In the genomic region with DNA sequence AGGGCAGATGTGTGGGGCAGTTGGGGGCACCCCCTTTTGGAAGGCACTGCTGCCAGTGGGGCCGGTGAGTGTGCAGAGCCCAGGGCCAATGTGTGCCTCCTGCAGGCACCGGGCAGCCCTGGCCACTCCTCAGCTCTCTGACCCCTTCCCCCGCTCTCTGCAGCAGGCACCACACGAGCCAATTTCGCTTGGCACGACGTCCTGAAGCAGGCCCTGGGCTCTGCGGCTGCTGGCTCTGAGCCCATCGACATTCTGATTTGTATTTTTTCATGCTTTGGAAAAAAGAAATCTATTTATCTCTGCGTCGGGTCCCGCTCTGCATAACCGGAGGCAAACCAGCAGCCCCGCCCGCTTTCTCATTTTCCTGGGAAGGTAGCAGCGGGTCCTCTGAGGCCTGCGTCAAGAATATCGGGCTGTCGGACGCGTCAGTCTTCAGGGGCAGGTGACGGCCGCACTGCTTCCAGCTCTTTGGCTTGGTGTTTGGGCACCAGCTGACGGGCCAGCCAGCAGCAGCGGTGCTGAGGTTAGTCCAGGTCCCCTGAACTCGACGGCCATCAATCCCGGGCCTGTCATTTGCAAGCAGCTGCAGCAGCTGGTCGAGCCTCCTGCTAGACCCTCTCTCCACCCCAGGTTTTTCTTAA, we compare ENCODE assay signal across 12 cellular contexts.
DNase-seq lines count a peak whose midpoint lies in the region; ATAC-seq and TF ChIP-seq lines count a peak whose summit lies in the region.
"Had no signal": no experiment of that assay in that cellular context is flagged by ENCODE, and none has a peak within 500 bp of the region (broad histone marks: within the 10 kb centered on the region; RNA-seq: fewer than 3 reads in every experiment).

No MANE protein-coding gene starts in this region.

- peak; percentile 30 for ATAC-seq in left lung
- ATAC-seq in HG03342 (IDR thresholded peaks at IDR 0.05; ENCODE audit: unreplicated experiment): no peak
- no peak for ATAC-seq in activated CD8-positive, alpha-beta T cell treated with anti-CD3 and anti-CD28 coated beads for 36 hours
- ATAC-seq: activated T-cell treated with anti-CD3 and anti-CD28 coated beads, Interleukin-2, amount 50 U/mL, for 4 hours had no signal

- no peaks in the 10 kb centered on the region for H3K27me3 ChIP-seq in left lung

- peak overlapping the region; percentile 43 for H3K27ac Mint-ChIP-seq in type B pancreatic cell
- H3K27ac Mint-ChIP-seq in activated CD8-positive, alpha-beta T cell treated with anti-CD3 and anti-CD28 coated beads for 36 hours: no peak overlapping the region

- peaks cover 6% of the 10 kb centered on the region for H3K9me3 Mint-ChIP-seq in type B pancreatic cell
- peaks cover 20% of the 10 kb centered on the region for H3K9me3 Mint-ChIP-seq in activated CD8-positive, alpha-beta T cell treated with anti-CD3 and anti-CD28 coated beads for 36 hours

- DNase-seq in DMS 273 (lab: John Stamatoyannopoulos, UW; ENCODE audit: unreplicated experiment): peak; percentile 74
- DNase-seq in DMS 273 treated with DMSO at 0.1 percent for 48 hours (lab: John Stamatoyannopoulos, UW): no peak
- no peak for DNase-seq in left lung
- no peak for DNase-seq in type B pancreatic cell (ENCODE audit: extremely low spot score, unreplicated experiment)
- DNase-seq in activated CD4-positive, alpha-beta T cell treated with anti-CD3 and anti-CD28 coated beads for 4 hours: no peak
- no peak for DNase-seq in activated CD8-positive, alpha-beta T cell treated with anti-CD3 and anti-CD28 coated beads for 36 hours
- DNase-seq: activated T-cell treated with anti-CD3 and anti-CD28 coated beads, Interleukin-2, amount 50 U/mL, for 4 hours; mesendoderm; stimulated activated CD4-positive, alpha-beta T cell treated with anti-CD3 and anti-CD28 coated beads, Interleukin-1b, Interleukin-23, amount 100 ng/mL, for 48 hours had no signal

- H3K4me1 Mint-ChIP-seq in type B pancreatic cell (ENCODE audit: unreplicated experiment): no peaks in the 10 kb centered on the region
- no peaks in the 10 kb centered on the region for H3K4me1 Mint-ChIP-seq in activated CD8-positive, alpha-beta T cell treated with anti-CD3 and anti-CD28 coated beads for 36 hours (ENCODE audit: low read depth)

- CTCF ChIA-PET in activated CD8-positive, alpha-beta T cell treated with anti-CD3 and anti-CD28 coated beads for 36 hours (lab: Charles Lee): interaction anchor here (0.9 kb wide), 1 partner anchor 54 kb away, joined by 3 read pairs; no protein-coding TSS in a partner anchor

- H3K4me3 ChIP-seq in left lung: no peak overlapping the region

- TF ChIP-seq CTCF in left lung (IDR thresholded peaks at IDR 0.05): no peak
- no peak for TF ChIP-seq CTCF in type B pancreatic cell (conservative IDR thresholded peaks at IDR 0.05)
- TF ChIP-seq CTCF in activated CD8-positive, alpha-beta T cell treated with anti-CD3 and anti-CD28 coated beads for 36 hours (IDR thresholded peaks at IDR 0.05): no peak

- H3K36me3 Mint-ChIP-seq in type B pancreatic cell: peaks cover 28% of the 10 kb centered on the region
- H3K36me3 Mint-ChIP-seq in activated CD8-positive, alpha-beta T cell treated with anti-CD3 and anti-CD28 coated beads for 36 hours (ENCODE audit: low read depth): peaks cover 27% of the 10 kb centered on the region

- H3K4me1 ChIP-seq in left lung: peaks cover 0 to 6% of the 10 kb centered on the region in 2 donors

- intact Hi-C loops in left lung (cut with DNase I): no loop called here
- intact Hi-C loops in activated CD8-positive, alpha-beta T cell treated with anti-CD3 and anti-CD28 coated beads for 36 hours (cut with micrococcal nuclease): no loop called here

- H3K4me3 Mint-ChIP-seq in type B pancreatic cell: no peak overlapping the region
- H3K4me3 Mint-ChIP-seq in activated CD8-positive, alpha-beta T cell treated with anti-CD3 and anti-CD28 coated beads for 36 hours: no peak overlapping the region
- H3K4me3 Mint-ChIP-seq: activated T-cell treated with anti-CD3 and anti-CD28 coated beads, Interleukin-2, amount 50 U/mL, for 4 hours had no signal

- POLR2A ChIA-PET in activated CD8-positive, alpha-beta T cell treated with anti-CD3 and anti-CD28 coated beads for 36 hours (lab: Charles Lee): interaction anchor here (0.8 kb wide), 1 partner anchor 16 kb away, joined by 3 read pairs; no protein-coding TSS in a partner anchor

- peaks cover 0 to 66% of the 10 kb centered on the region in 2 donors for H3K36me3 ChIP-seq in left lung

- peak overlapping the region; percentile 19 for H3K27ac ChIP-seq in cingulate gyrus (ENCODE audit: low read depth, low read length)
- no peak overlapping the region for H3K27ac ChIP-seq in left lung
- H3K27ac ChIP-seq: 22Rv1 had no signal

- no peaks in the 10 kb centered on the region for H3K27me3 Mint-ChIP-seq in type B pancreatic cell
- H3K27me3 Mint-ChIP-seq in activated CD8-positive, alpha-beta T cell treated with anti-CD3 and anti-CD28 coated beads for 36 hours: no peaks in the 10 kb centered on the region

- peaks cover 0 to 24% of the 10 kb centered on the region in 2 donors for H3K9me3 ChIP-seq in left lung
